9 cellular contexts compared by ENCODE assay signal in the genomic region with DNA sequence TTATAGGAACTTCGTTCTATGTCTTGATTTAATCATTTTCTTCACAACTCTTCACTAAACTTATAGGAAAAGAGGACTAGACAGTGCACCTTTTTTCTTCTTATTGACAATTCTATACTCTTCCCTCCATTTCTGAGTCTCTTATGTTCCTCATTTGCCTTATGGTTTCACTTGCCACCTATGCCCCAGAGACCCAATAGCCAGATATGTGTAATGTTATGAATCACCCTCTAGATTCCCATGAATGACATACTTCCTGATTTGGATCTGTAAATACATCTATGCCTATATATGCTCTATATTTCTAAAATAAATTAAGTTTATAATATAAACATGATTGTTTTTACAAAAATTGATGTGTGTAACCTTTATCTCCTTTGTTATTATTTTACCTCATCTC.
DNase-seq lines count a peak whose midpoint lies in the region; ATAC-seq and TF ChIP-seq lines count a peak whose summit lies in the region.
"Had no signal": no experiment of that assay in that cellular context is flagged by ENCODE, and none has a peak within 500 bp of the region (broad histone marks: within the 10 kb centered on the region; RNA-seq: fewer than 3 reads in every experiment).

No MANE protein-coding gene starts in this region.

- no peaks in the 10 kb centered on the region for H3K27me3 ChIP-seq in HL-60 (ENCODE audit: insufficient read depth, poor library complexity, severe bottlenecking)
- no peaks in the 10 kb centered on the region for H3K27me3 ChIP-seq in BE2C

- H3K4me1 ChIP-seq in BE2C, result no peaks in the 10 kb centered on the region

- peak; percentile 72 for ATAC-seq in GM21423 (IDR thresholded peaks at IDR 0.05; ENCODE audit: unreplicated experiment)
- no peak for ATAC-seq in activated T-cell treated with anti-CD3 and anti-CD28 coated beads, Interleukin-2, amount 50 U/mL, for 4 hours

- no peaks in the 10 kb centered on the region for H3K27me3 Mint-ChIP-seq in activated T-cell treated with anti-CD3 and anti-CD28 coated beads, Interleukin-2, amount 50 U/mL, for 4 hours (ENCODE audit: low read depth)

- H3K36me3 ChIP-seq in BE2C, result no peaks in the 10 kb centered on the region

- TF ChIP-seq CTCF in HL-60 (IDR thresholded peaks at IDR 0.05; ENCODE audit: insufficient read depth, low read length) (no peak), fibroblast of the aortic adventitia (IDR thresholded peaks at IDR 0.05; ENCODE audit: insufficient read depth, low read length) (no peak), BE2C (IDR thresholded peaks at IDR 0.05; ENCODE audit: low read depth, low read length) (no peak)

- no peaks in the 10 kb centered on the region for H3K36me3 Mint-ChIP-seq in activated T-cell treated with anti-CD3 and anti-CD28 coated beads, Interleukin-2, amount 50 U/mL, for 4 hours (ENCODE audit: insufficient read depth)

- no peaks in the 10 kb centered on the region for H3K9me3 ChIP-seq in BE2C

- H3K4me1 Mint-ChIP-seq in activated T-cell treated with anti-CD3 and anti-CD28 coated beads, Interleukin-2, amount 50 U/mL, for 4 hours (ENCODE audit: low read depth), result peaks cover 5% of the 10 kb centered on the region

- H3K27ac ChIP-seq in HL-60 (replicated peaks), result peak overlapping the region; percentile 68

- H3K4me3 ChIP-seq in HL-60 (replicated peaks; ENCODE audit: insufficient read depth, low read length) (no peak overlapping the region), fibroblast of the aortic adventitia (ENCODE audit: low read depth, low read length) (no peak overlapping the region), BE2C (ENCODE audit: low read depth, low read length) (no peak overlapping the region)

- DNase-seq in GDM1 (lab: John Stamatoyannopoulos, UW), result peak; percentile 49
- peak in 1 of 2 experiments; percentile 20 for DNase-seq in HL-60 (ENCODE audit: low read depth in 1 of 2, low spot score in 1 of 2)
- peak; percentile 5 for DNase-seq in fibroblast of the aortic adventitia (ENCODE audit: low read depth)
- no peak for DNase-seq in NCI-H1694 (lab: John Stamatoyannopoulos, UW)
- no peak for DNase-seq in activated T-cell treated with anti-CD3 and anti-CD28 coated beads, Interleukin-2, amount 50 U/mL, for 4 hours
- no peak for DNase-seq in nucleus accumbens (lab: John Stamatoyannopoulos, UW)
- DNase-seq in BE2C, result no peak
- DNase-seq: DMS 273 treated with DMSO at 0.1 percent for 48 hours had no signal

- no peak overlapping the region for H3K4me3 Mint-ChIP-seq in activated T-cell treated with anti-CD3 and anti-CD28 coated beads, Interleukin-2, amount 50 U/mL, for 4 hours

- peaks cover 4% of the 10 kb centered on the region for H3K9me3 Mint-ChIP-seq in activated T-cell treated with anti-CD3 and anti-CD28 coated beads, Interleukin-2, amount 50 U/mL, for 4 hours

Comparison
In these comparisons a context has a peak if more than half of its experiments do, and no peak if none do; other contexts are left out.
1. DNase-seq: peak in GDM1 (single experiment) and fibroblast of the aortic adventitia (single experiment); none in NCI-H1694 (single experiment), activated T-cell treated with anti-CD3 and anti-CD28 coated beads, Interleukin-2, amount 50 U/mL, for 4 hours (single experiment), nucleus accumbens (0 of 56) and BE2C (single experiment).